Comparison of ENCODE assay signal across 8 cellular contexts in genomic region chr14:65949711-65950516, GRCh38.
DNase-seq lines count a peak whose midpoint lies in the region; ATAC-seq and TF ChIP-seq lines count a peak whose summit lies in the region.

No MANE protein-coding gene starts in this region.

- H3K27ac ChIP-seq in stomach (no peak overlapping the region), neuronal stem cell (replicated peaks; ENCODE audit: low read length) (no peak overlapping the region)

- TF ChIP-seq EP300 in stomach (IDR thresholded peaks at IDR 0.05) = no peak

- no peak overlapping the region for H2BK15ac ChIP-seq in neuronal stem cell (ENCODE audit: low read length)

- no peak overlapping the region for H3K9ac ChIP-seq in neuronal stem cell (ENCODE audit: low read depth, low read length, poor library complexity)

- no peak overlapping the region for H2BK12ac ChIP-seq in neuronal stem cell (ENCODE audit: low read length)

- H3K27me3 ChIP-seq in stomach (peaks cover 0 to 11% (median 0%) of the 10 kb centered on the region in 3 donors), neuronal stem cell (ENCODE audit: control insufficient read depth in 3 of 3, insufficient read depth in 3 of 3, low read depth in 1 of 3, low read length in 3 of 3) (no peaks in the 10 kb centered on the region)

- H3K36me3 ChIP-seq in stomach = no peaks in the 10 kb centered on the region
- no peaks in the 10 kb centered on the region for H3K36me3 ChIP-seq in neuronal stem cell (replicated peaks in 1 of 2; ENCODE audit: control insufficient read depth in 2 of 2, insufficient read depth in 2 of 2, low read length in 2 of 2)

- no peak overlapping the region for H3K4me2 ChIP-seq in neuronal stem cell (ENCODE audit: insufficient read depth, low read length, poor library complexity, severe bottlenecking)

- H2AFZ ChIP-seq in neuronal stem cell (ENCODE audit: low read length) = no peak overlapping the region

- no peak for TF ChIP-seq POLR2A in stomach (IDR thresholded peaks at IDR 0.05)

- H3K18ac ChIP-seq in neuronal stem cell (ENCODE audit: low read length) = no peak overlapping the region

- no peak for DNase-seq in activated CD4-positive, CD25-positive, alpha-beta regulatory T cell (lab: John Stamatoyannopoulos, UW)
- peak; percentile 56 for DNase-seq in activated CD4-positive, CD25-positive, alpha-beta regulatory T cell treated with anti-CD3 and anti-CD28 coated beads, Interleukin-2, amount 50 U/mL, for 72 hours
- peak; percentile 36 for DNase-seq in fibroblast of pulmonary artery (ENCODE audit: low read depth)
- peak; percentile 82 for DNase-seq in stomach
- no peak for DNase-seq in SKM-1 (lab: John Stamatoyannopoulos, UW; ENCODE audit: unreplicated experiment)
- no peak for DNase-seq in neuronal stem cell (ENCODE audit: low spot score)

- intact Hi-C loops in stomach (cut with DNase I; ENCODE audit: low total_unique reads) = no loop called here

- TF ChIP-seq CTCF in fibroblast of pulmonary artery (IDR thresholded peaks at IDR 0.05; ENCODE audit: low read length, missing control alignments) (no peak), stomach (IDR thresholded peaks at IDR 0.05) (no peak)

- H3K4ac ChIP-seq in neuronal stem cell (ENCODE audit: low read length) = no peak overlapping the region

- 30 to 45% (median 39%) methylated on average over 4 of the region's 4 CpGs for WGBS in stomach, 5 donors
- WGBS in neuronal stem cell (ENCODE audit: extremely low coverage in 2 of 2, insufficient read length in 2 of 2, insufficient replicate concordance in 1 of 2), 2 donors = no CpG with 5 or more reads among the region's 4 CpGs

- no peak overlapping the region for H2BK120ac ChIP-seq in neuronal stem cell (ENCODE audit: low read depth, low read length)

- no peak overlapping the region for H2BK5ac ChIP-seq in neuronal stem cell (ENCODE audit: low read length)

- H3K9me3 ChIP-seq in stomach (no peaks in the 10 kb centered on the region), neuronal stem cell (replicated peaks in 1 of 2; ENCODE audit: control insufficient read depth in 2 of 2, insufficient read depth in 1 of 2, low read depth in 1 of 2, low read length in 2 of 2) (no peaks in the 10 kb centered on the region)

- no peak overlapping the region for H4K91ac ChIP-seq in neuronal stem cell (ENCODE audit: low read depth, low read length, poor library complexity)

- no peak overlapping the region for H2AK5ac ChIP-seq in neuronal stem cell (ENCODE audit: low read depth, low read length)

- H4K8ac ChIP-seq in neuronal stem cell (ENCODE audit: low read depth, low read length) = no peak overlapping the region

- no peaks in the 10 kb centered on the region for H3K79me1 ChIP-seq in neuronal stem cell (ENCODE audit: low read depth, low read length)

- H3K4me3 ChIP-seq in fibroblast of pulmonary artery (replicated peaks; ENCODE audit: low read depth, low read length) (no peak overlapping the region), stomach (no peak overlapping the region), neuronal stem cell (ENCODE audit: low read length in 2 of 2) (no peak overlapping the region)

- peaks cover 0 to 18% (median 2%) of the 10 kb centered on the region in 4 donors for H3K4me1 ChIP-seq in stomach
- peaks cover 0 to 6% of the 10 kb centered on the region in 2 donors for H3K4me1 ChIP-seq in neuronal stem cell (ENCODE audit: control insufficient read depth in 2 of 2, insufficient read depth in 1 of 2, low read depth in 1 of 2, low read length in 2 of 2)

- no peak overlapping the region for H3K14ac ChIP-seq in neuronal stem cell (ENCODE audit: low read length)

- ATAC-seq in activated CD4-positive, CD25-positive, alpha-beta regulatory T cell treated with anti-CD3 and anti-CD28 coated beads, Interleukin-2, amount 50 U/mL, for 24 hours = peak; percentile 85 to 87
- peak; percentile 68 for ATAC-seq in HG03460 (IDR thresholded peaks at IDR 0.05; ENCODE audit: unreplicated experiment)

- H3K23ac ChIP-seq in neuronal stem cell (ENCODE audit: low read depth, low read length, poor library complexity) = no peak overlapping the region

Comparison
In these comparisons a context has a peak if more than half of its experiments do, and no peak if none do; other contexts are left out.
1. DNase-seq: peak in activated CD4-positive, CD25-positive, alpha-beta regulatory T cell treated with anti-CD3 and anti-CD28 coated beads, Interleukin-2, amount 50 U/mL, for 72 hours (single experiment), fibroblast of pulmonary artery (single experiment) and stomach (single experiment); none in activated CD4-positive, CD25-positive, alpha-beta regulatory T cell (0 of 4), SKM-1 (single experiment) and neuronal stem cell (single experiment).